Comparison of ENCODE assay signal across 8 cellular contexts in the genomic region with DNA sequence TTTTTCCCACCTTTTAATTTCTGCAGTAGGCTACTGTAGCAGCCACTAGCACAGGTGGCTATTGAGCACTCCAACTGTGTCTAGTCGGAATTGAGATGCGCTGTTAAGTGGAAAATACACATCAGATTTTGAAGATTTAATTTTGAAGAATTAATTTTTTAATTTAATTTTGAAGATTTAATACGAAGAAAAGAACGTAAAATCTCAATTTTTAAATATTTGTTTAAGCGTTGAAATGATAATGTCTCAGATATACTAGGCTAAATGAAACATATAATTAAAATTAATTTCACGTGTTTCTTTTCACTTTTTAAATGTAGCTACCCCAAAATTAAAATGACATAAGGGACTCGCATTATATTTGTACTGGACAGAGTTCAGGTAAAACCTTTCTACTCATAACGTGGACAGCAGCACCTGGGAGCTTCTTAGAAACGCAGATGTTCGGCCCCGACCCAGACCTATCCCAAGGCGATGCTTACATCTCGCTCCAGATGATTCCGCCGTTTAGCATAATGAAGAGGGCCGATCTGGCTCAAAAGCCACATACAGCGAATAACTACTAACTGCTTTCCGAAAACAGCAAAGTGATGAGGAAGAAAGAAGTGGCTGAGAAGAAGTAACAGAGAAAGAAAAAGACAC. TPM values are rescaled to one million over a fixed set of nuclear protein-coding genes. Genes with fewer than 3 reads are reported as not detected.
DNase-seq lines count a peak whose midpoint lies in the region; ATAC-seq and FAIRE-seq lines count a peak whose summit lies in the region.

No MANE protein-coding gene starts in this region.

- peak overlapping the region; percentile 35 to 98 (median 81) for H3K27ac Mint-ChIP-seq in IgD-negative memory B cell
- peak overlapping the region; percentile 77 to 98 (median 97) for H3K27ac Mint-ChIP-seq in immature natural killer cell
- H3K27ac Mint-ChIP-seq in stimulated activated naive CD8-positive, alpha-beta T cell treated with anti-CD3 and anti-CD28 coated beads, Interleukin-15, Interleukin-2, amounts not matched to agents 100 ng/mL and 50 ng/mL, for 24 hours: peak overlapping the region; percentile 99

- peak overlapping the region; percentile 83 for H3K9ac ChIP-seq in adipocyte (ENCODE audit: low read length)

- H3K4me1 ChIP-seq in adipocyte (ENCODE audit: control insufficient read depth, insufficient read depth, low read length): peaks cover 24% of the 10 kb centered on the region

- H3K4me3 Mint-ChIP-seq in IgD-negative memory B cell (peak overlapping the region; percentile 86 to 98 (median 94)), immature natural killer cell (peak overlapping the region; percentile 93 to 99 (median 98))
- peak overlapping the region; percentile 94 for H3K4me3 Mint-ChIP-seq in stimulated activated naive CD8-positive, alpha-beta T cell treated with anti-CD3 and anti-CD28 coated beads, Interleukin-15, Interleukin-2, amounts not matched to agents 100 ng/mL and 50 ng/mL, for 24 hours

- H3K4me1 Mint-ChIP-seq in IgD-negative memory B cell (peaks cover 10 to 14% (median 11%) of the 10 kb centered on the region in 3 donors), immature natural killer cell (peaks cover 17 to 45% of the 10 kb centered on the region in 2 donors)
- peaks cover 27% of the 10 kb centered on the region for H3K4me1 Mint-ChIP-seq in stimulated activated naive CD8-positive, alpha-beta T cell treated with anti-CD3 and anti-CD28 coated beads, Interleukin-15, Interleukin-2, amounts not matched to agents 100 ng/mL and 50 ng/mL, for 24 hours (ENCODE audit: low read depth)

- no peaks in the 10 kb centered on the region for H3K9me3 ChIP-seq in adipocyte (ENCODE audit: control insufficient read depth, low read length)

- DNase-seq in COR-L47 (lab: John Stamatoyannopoulos, UW) (peak; percentile 10), adipocyte (ENCODE audit: low read depth) (peak; percentile 65), immature natural killer cell (no peak), GM19239 (ENCODE audit: insufficient read length, low spot score) (no peak), NCI-H1694 treated with DMSO at 0.1 percent for 48 hours (lab: John Stamatoyannopoulos, UW) (no peak)

- no peaks in the 10 kb centered on the region for H3K36me3 Mint-ChIP-seq in IgD-negative memory B cell
- H3K36me3 Mint-ChIP-seq in immature natural killer cell: peaks cover 0 to 4% (median 3%) of the 10 kb centered on the region in 3 donors
- H3K36me3 Mint-ChIP-seq in stimulated activated naive CD8-positive, alpha-beta T cell treated with anti-CD3 and anti-CD28 coated beads, Interleukin-15, Interleukin-2, amounts not matched to agents 100 ng/mL and 50 ng/mL, for 24 hours (ENCODE audit: low read depth): peaks cover 9% of the 10 kb centered on the region

- FAIRE-seq in GM19239 (lab: Jason Lieb, UNC): no peak

- no peaks in the 10 kb centered on the region for H3K27me3 ChIP-seq in adipocyte (replicated peaks; ENCODE audit: control insufficient read depth, insufficient read depth, low read length)

- ATAC-seq in GM19324 (IDR thresholded peaks at IDR 0.05; ENCODE audit: low FRiP score, unreplicated experiment): no peak

- peak overlapping the region; percentile 91 for H3K4me3 ChIP-seq in adipocyte (ENCODE audit: low read length)

- H3K27me3 Mint-ChIP-seq in IgD-negative memory B cell (peaks cover 14% of the 10 kb centered on the region), immature natural killer cell (ENCODE audit: low read depth in 3 of 3) (peaks cover 3 to 16% (median 5%) of the 10 kb centered on the region in 3 donors)
- H3K27me3 Mint-ChIP-seq in stimulated activated naive CD8-positive, alpha-beta T cell treated with anti-CD3 and anti-CD28 coated beads, Interleukin-15, Interleukin-2, amounts not matched to agents 100 ng/mL and 50 ng/mL, for 24 hours: peaks cover 22% of the 10 kb centered on the region

- peaks cover 0 to 3% (median 0%) of the 10 kb centered on the region in 3 donors for H3K9me3 Mint-ChIP-seq in IgD-negative memory B cell
- H3K9me3 Mint-ChIP-seq in immature natural killer cell: no peaks in the 10 kb centered on the region
- no peaks in the 10 kb centered on the region for H3K9me3 Mint-ChIP-seq in stimulated activated naive CD8-positive, alpha-beta T cell treated with anti-CD3 and anti-CD28 coated beads, Interleukin-15, Interleukin-2, amounts not matched to agents 100 ng/mL and 50 ng/mL, for 24 hours

- no peaks in the 10 kb centered on the region for H3K36me3 ChIP-seq in adipocyte (ENCODE audit: control insufficient read depth, insufficient read depth, low read length, severe bottlenecking)

RNA-seq across cellular contexts. Expression of gene CRYZL1, which starts 0.7 kb away (rescaled TPM):
- polyA plus RNA-seq in IgD-negative memory B cell (30.2 TPM), immature natural killer cell (10 to 100 TPM; 28.8 to 50.2 (median 29.6) TPM)

RNA-seq across cellular contexts. Expression of gene ITSN1, which starts 1.5 kb away (rescaled TPM):
- polyA plus RNA-seq in IgD-negative memory B cell (0.01 TPM), immature natural killer cell (under 1 TPM in 2 of 3 donors, not detected in 1; 0.50 to 0.57 TPM)

RNA-seq across cellular contexts. Expression of gene DONSON, which starts 52.3 kb away (rescaled TPM):
- polyA plus RNA-seq in IgD-negative memory B cell (1.5 TPM), immature natural killer cell (1 to 10 TPM; 2.3 to 3.7 (median 3.2) TPM)

Comparison
In these comparisons a context has a peak if more than half of its experiments do, and no peak if none do; other contexts are left out.
1. DNase-seq: peak in COR-L47 (single experiment) and adipocyte (single experiment); none in immature natural killer cell (0 of 3), GM19239 (single experiment) and NCI-H1694 treated with DMSO at 0.1 percent for 48 hours (single experiment).
2. Peak in every context shown above with its lines, with median percentiles within 50 percentile points of each other: H3K27ac Mint-ChIP-seq and H3K4me3 Mint-ChIP-seq.